In the genomic region with DNA sequence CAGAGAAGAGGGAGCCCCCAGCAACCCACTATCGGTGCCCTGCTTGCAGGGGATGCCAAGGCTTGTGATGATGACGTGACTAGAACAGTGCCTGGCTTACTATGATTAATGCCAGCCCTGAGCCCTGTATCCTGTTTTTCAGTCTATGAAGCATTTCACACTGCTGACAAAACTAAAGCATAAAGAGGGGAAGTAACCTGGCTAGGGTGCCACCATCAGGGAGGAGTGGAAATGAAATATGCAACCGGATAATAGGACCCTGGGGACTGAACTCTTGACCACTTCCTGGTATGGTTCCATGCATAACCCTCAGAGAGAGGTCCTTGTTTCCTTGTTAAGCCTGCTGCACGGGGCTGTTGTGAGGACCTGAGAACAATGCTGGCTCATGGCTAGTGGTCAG, we compare ENCODE assay signal across 10 cellular contexts. TPM values are rescaled to one million over a fixed set of nuclear protein-coding genes. Genes with fewer than 3 reads are reported as not detected.
DNase-seq lines count a peak whose midpoint lies in the region; ATAC-seq and TF ChIP-seq lines count a peak whose summit lies in the region.
"Had no signal": no experiment of that assay in that cellular context is flagged by ENCODE, and none has a peak within 500 bp of the region (broad histone marks: within the 10 kb centered on the region; RNA-seq: fewer than 3 reads in every experiment).

No MANE protein-coding gene starts in this region.

- H3K27ac ChIP-seq in GM23338 (ENCODE audit: low read depth) (no peak overlapping the region), brain microvascular endothelial cell (no peak overlapping the region)
- no peak overlapping the region for H3K27ac ChIP-seq in CD4-positive, alpha-beta T cell (ENCODE audit: low read depth, low read length)

- no peaks in the 10 kb centered on the region for H3K36me3 Mint-ChIP-seq in activated T-helper 17 cell treated with anti-CD3 and anti-CD28 coated beads, Interleukin-2, amount 50 U/mL, for 72 hours (ENCODE audit: low read depth)
- H3K36me3 Mint-ChIP-seq in GM23338 (ENCODE audit: low read depth): no peaks in the 10 kb centered on the region
- H3K36me3 Mint-ChIP-seq in CD4-positive, alpha-beta T cell (ENCODE audit: low read depth): no peaks in the 10 kb centered on the region
- H3K36me3 Mint-ChIP-seq: activated naive CD4-positive, alpha-beta T cell treated with anti-CD3 and anti-CD28 coated beads, Interleukin-2, amount 50 U/mL, for 24 hours had no signal

- TF ChIP-seq CTCF in GM12873 (IDR thresholded peaks at IDR 0.05; ENCODE audit: insufficient read depth, low read depth, low read length, missing control alignments) (peak; percentile 12), GM23338 (conservative IDR thresholded peaks at IDR 0.05; ENCODE audit: low read depth in 2 of 2) (no peak), brain microvascular endothelial cell (IDR thresholded peaks at IDR 0.05; ENCODE audit: low read depth, low read length, missing control alignments) (no peak)
- TF ChIP-seq CTCF in CD4-positive, alpha-beta T cell (IDR thresholded peaks at IDR 0.05): no peak

- no peak overlapping the region for H3K4me2 ChIP-seq in GM23338

- intact Hi-C loops in CD4-positive, alpha-beta T cell (cut with DNase I, micrococcal nuclease): no loop called here

- H3K9me2 ChIP-seq in GM23338 (ENCODE audit: insufficient read depth): no peaks in the 10 kb centered on the region

- no peaks in the 10 kb centered on the region for H3K9me3 Mint-ChIP-seq in activated T-helper 17 cell treated with anti-CD3 and anti-CD28 coated beads, Interleukin-2, amount 50 U/mL, for 72 hours
- no peaks in the 10 kb centered on the region for H3K9me3 Mint-ChIP-seq in GM23338
- peaks cover 2% of the 10 kb centered on the region for H3K9me3 Mint-ChIP-seq in CD4-positive, alpha-beta T cell
- H3K9me3 Mint-ChIP-seq: activated naive CD4-positive, alpha-beta T cell treated with anti-CD3 and anti-CD28 coated beads, Interleukin-2, amount 50 U/mL, for 24 hours had no signal

- peaks cover 11% of the 10 kb centered on the region for H3K27me3 Mint-ChIP-seq in activated T-helper 17 cell treated with anti-CD3 and anti-CD28 coated beads, Interleukin-2, amount 50 U/mL, for 72 hours
- H3K27me3 Mint-ChIP-seq in GM23338 (ENCODE audit: insufficient read depth, low read depth, poor library complexity): peaks cover 7% of the 10 kb centered on the region
- H3K27me3 Mint-ChIP-seq in CD4-positive, alpha-beta T cell: peaks cover 24% of the 10 kb centered on the region

- H3K4me3 Mint-ChIP-seq in activated T-helper 17 cell treated with anti-CD3 and anti-CD28 coated beads, Interleukin-2, amount 50 U/mL, for 72 hours: no peak overlapping the region
- H3K4me3 Mint-ChIP-seq in GM23338: no peak overlapping the region
- no peak overlapping the region for H3K4me3 Mint-ChIP-seq in CD4-positive, alpha-beta T cell
- H3K4me3 Mint-ChIP-seq: activated naive CD4-positive, alpha-beta T cell treated with anti-CD3 and anti-CD28 coated beads, Interleukin-2, amount 50 U/mL, for 24 hours had no signal

- no peaks in the 10 kb centered on the region for H3K9me3 ChIP-seq in CD4-positive, alpha-beta T cell (ENCODE audit: control insufficient read depth, low read length)

- H3K36me3 ChIP-seq in GM23338 (ENCODE audit: insufficient read depth) (no peaks in the 10 kb centered on the region), brain microvascular endothelial cell (replicated peaks) (no peaks in the 10 kb centered on the region)

- H2AFZ ChIP-seq in GM23338: no peak overlapping the region

- H3K27me3 ChIP-seq in GM23338 (ENCODE audit: insufficient read depth): no peaks in the 10 kb centered on the region
- no peaks in the 10 kb centered on the region for H3K27me3 ChIP-seq in CD4-positive, alpha-beta T cell (ENCODE audit: control insufficient read depth, insufficient read depth, low read length)
- H3K27me3 ChIP-seq in brain microvascular endothelial cell (replicated peaks): no peaks in the 10 kb centered on the region

- no peaks in the 10 kb centered on the region for H3K4me1 ChIP-seq in GM23338 (ENCODE audit: insufficient read depth)

- H4K20me1 ChIP-seq in GM23338 (replicated peaks; ENCODE audit: insufficient read depth): no peaks in the 10 kb centered on the region

- peak; percentile 97 for ATAC-seq in GM21423 (IDR thresholded peaks at IDR 0.05; ENCODE audit: unreplicated experiment)
- peak; percentile 59 for ATAC-seq in HG03439 (IDR thresholded peaks at IDR 0.05; ENCODE audit: unreplicated experiment)
- peak; percentile 56 for ATAC-seq in activated T-helper 17 cell treated with anti-CD3 and anti-CD28 coated beads, Interleukin-2, amount 50 U/mL, for 72 hours (replicated peaks)
- no peak for ATAC-seq in GM23338
- no peak for ATAC-seq in CD4-positive, alpha-beta T cell (ENCODE audit: poor library complexity)

- no peak for DNase-seq in NCI-H1048 (lab: John Stamatoyannopoulos, UW)
- DNase-seq in GM23338 (ENCODE audit: low spot score): no peak
- no peak for DNase-seq in CD4-positive, alpha-beta T cell
- DNase-seq in brain microvascular endothelial cell: no peak
- DNase-seq: stimulated activated CD4-positive, alpha-beta T cell treated with anti-CD3 and anti-CD28 coated beads, Interleukin-2, amount 100 ng/mL, for 24 hours had no signal

- H3K27ac Mint-ChIP-seq in activated T-helper 17 cell treated with anti-CD3 and anti-CD28 coated beads, Interleukin-2, amount 50 U/mL, for 72 hours: no peak overlapping the region
- no peak overlapping the region for H3K27ac Mint-ChIP-seq in GM23338
- H3K27ac Mint-ChIP-seq in CD4-positive, alpha-beta T cell: no peak overlapping the region
- H3K27ac Mint-ChIP-seq: activated naive CD4-positive, alpha-beta T cell treated with anti-CD3 and anti-CD28 coated beads, Interleukin-2, amount 50 U/mL, for 24 hours had no signal

- no peaks in the 10 kb centered on the region for H3F3A ChIP-seq in GM23338 (replicated peaks; ENCODE audit: low read depth)

- in situ Hi-C loops in brain microvascular endothelial cell (cut with HindIII; ENCODE audit: low pct_ligation_motif_present, low sequenced_read_pairs): no loop called here

- CTCF ChIA-PET in CD4-positive, alpha-beta T cell (lab: Charles Lee): no interaction called here

- H3K4me3 ChIP-seq in GM23338 (no peak overlapping the region), brain microvascular endothelial cell (ENCODE audit: low read depth, low read length) (no peak overlapping the region)

- no peaks in the 10 kb centered on the region for H3K79me2 ChIP-seq in GM23338 (replicated peaks; ENCODE audit: insufficient read depth)

- POLR2A ChIA-PET in CD4-positive, alpha-beta T cell (lab: Charles Lee): no interaction called here

- H3K4me1 Mint-ChIP-seq in activated T-helper 17 cell treated with anti-CD3 and anti-CD28 coated beads, Interleukin-2, amount 50 U/mL, for 72 hours: no peaks in the 10 kb centered on the region
- peaks cover 5% of the 10 kb centered on the region; the same call in 2 of the 3 replicates for H3K4me1 Mint-ChIP-seq in GM23338
- no peaks in the 10 kb centered on the region for H3K4me1 Mint-ChIP-seq in CD4-positive, alpha-beta T cell (ENCODE audit: low read depth)
- H3K4me1 Mint-ChIP-seq: activated naive CD4-positive, alpha-beta T cell treated with anti-CD3 and anti-CD28 coated beads, Interleukin-2, amount 50 U/mL, for 24 hours had no signal

RNA-seq across cellular contexts. Expression of a gene that starts 50.3 kb away (rescaled TPM):
- 10 to 100 TPM; 50.0 to 50.9 TPM for total RNA-seq in activated T-helper 17 cell treated with anti-CD3 and anti-CD28 coated beads, Interleukin-2, amount 50 U/mL, for 72 hours
- total RNA-seq in GM23338 (2014; rRNA removed; shearing (Covaris generic)): 24.0 and 25.8 TPM in 2 replicates
- polyA plus RNA-seq in GM23338 (2016; fragmentation: Nextera tagmentation; extraction: Ambion mirVana): 51.9 and 60.9 TPM in 2 replicates
- 10 to 100 TPM; 50.5 to 64.7 TPM for total RNA-seq in CD4-positive, alpha-beta T cell

Comparison
In these comparisons a context has a peak if more than half of its experiments do, and no peak if none do; other contexts are left out.
1. ATAC-seq: peak in GM21423 (single experiment), HG03439 (single experiment) and activated T-helper 17 cell treated with anti-CD3 and anti-CD28 coated beads, Interleukin-2, amount 50 U/mL, for 72 hours (single experiment); none in GM23338 (single experiment) and CD4-positive, alpha-beta T cell (single experiment).